Comparison of ENCODE assay signal across 10 cellular contexts in genomic region chr12:120132863-120133385, GRCh38. TPM values are rescaled to one million over a fixed set of nuclear protein-coding genes. Genes with fewer than 3 reads are reported as not detected.
DNase-seq lines count a peak whose midpoint lies in the region; ATAC-seq and TF ChIP-seq lines count a peak whose summit lies in the region.
"Had no signal": no experiment of that assay in that cellular context is flagged by ENCODE, and none has a peak within 500 bp of the region (broad histone marks: within the 10 kb centered on the region; RNA-seq: fewer than 3 reads in every experiment).

No MANE protein-coding gene starts in this region.

- no peaks in the 10 kb centered on the region for H3K27me3 ChIP-seq in esophagus muscularis mucosa
- H3K27me3 ChIP-seq in smooth muscle cell (ENCODE audit: low read depth), result no peaks in the 10 kb centered on the region
- H3K27me3 ChIP-seq in psoas muscle (ENCODE audit: insufficient read depth in 3 of 3, low read length in 2 of 3), result no peaks in the 10 kb centered on the region
- H3K27me3 ChIP-seq: pancreas had no signal

- intact Hi-C loops in esophagus muscularis mucosa (cut with DNase I), result no loop called here
- intact Hi-C loops in psoas muscle (cut with DNase I), result no loop called here
- intact Hi-C loops in CD14-positive monocyte (cut with micrococcal nuclease), result no loop called here

- WGBS in esophagus muscularis mucosa, result 93% methylated on average over 5 of the region's 6 CpGs
- WGBS in smooth muscle cell (ENCODE audit: low lambda C conversion rate), result 98% methylated on average over 6 of the region's 6 CpGs
- 64 to 74% (median 73%) methylated on average over 6 of the region's 6 CpGs for WGBS in psoas muscle, 3 donors

- no peak overlapping the region for H3K4me2 ChIP-seq in smooth muscle cell

- H3K9me3 Mint-ChIP-seq in activated T-helper 17 cell treated with anti-CD3 and anti-CD28 coated beads, Interleukin-2, amount 50 U/mL, for 72 hours, result no peaks in the 10 kb centered on the region
- H3K9me3 Mint-ChIP-seq in CD14-positive monocyte, result no peaks in the 10 kb centered on the region

- H3K9me3 ChIP-seq in esophagus muscularis mucosa (no peaks in the 10 kb centered on the region), smooth muscle cell (replicated peaks; ENCODE audit: low read depth) (no peaks in the 10 kb centered on the region), psoas muscle (no peaks in the 10 kb centered on the region)
- H3K9me3 ChIP-seq: pancreas had no signal

- no peak for TF ChIP-seq POLR2A in esophagus muscularis mucosa (IDR thresholded peaks at IDR 0.05; ENCODE audit: low read depth)

- H3K79me2 ChIP-seq in smooth muscle cell (ENCODE audit: low read depth), result no peaks in the 10 kb centered on the region

- H3K4me3 ChIP-seq in esophagus muscularis mucosa, result no peak overlapping the region
- H3K4me3 ChIP-seq in smooth muscle cell, result no peak overlapping the region
- no peak overlapping the region for H3K4me3 ChIP-seq in psoas muscle
- H3K4me3 ChIP-seq: pancreas had no signal

- no peaks in the 10 kb centered on the region for H3K4me1 Mint-ChIP-seq in activated T-helper 17 cell treated with anti-CD3 and anti-CD28 coated beads, Interleukin-2, amount 50 U/mL, for 72 hours
- peaks cover under 1% of the 10 kb centered on the region for H3K4me1 Mint-ChIP-seq in CD14-positive monocyte

- peak overlapping the region; percentile 29 for H3K27ac Mint-ChIP-seq in activated T-helper 17 cell treated with anti-CD3 and anti-CD28 coated beads, Interleukin-2, amount 50 U/mL, for 72 hours
- H3K27ac Mint-ChIP-seq in CD14-positive monocyte, result no peak overlapping the region

- H3F3A ChIP-seq in smooth muscle cell (ENCODE audit: low read depth), result no peaks in the 10 kb centered on the region

- H3K4me3 Mint-ChIP-seq in activated T-helper 17 cell treated with anti-CD3 and anti-CD28 coated beads, Interleukin-2, amount 50 U/mL, for 72 hours, result no peak overlapping the region
- no peak overlapping the region for H3K4me3 Mint-ChIP-seq in CD14-positive monocyte

- H3K27ac ChIP-seq in esophagus muscularis mucosa (replicated peaks in 1 of 4), result no peak overlapping the region
- H3K27ac ChIP-seq in smooth muscle cell (ENCODE audit: low read depth), result no peak overlapping the region
- H3K27ac ChIP-seq in psoas muscle, result no peak overlapping the region
- H3K27ac ChIP-seq: pancreas had no signal

- no peak overlapping the region for H3K9ac ChIP-seq in smooth muscle cell (ENCODE audit: low read depth)

- H4K20me1 ChIP-seq in smooth muscle cell (ENCODE audit: low read depth), result peaks cover 10% of the 10 kb centered on the region

- no peak for TF ChIP-seq EP300 in esophagus muscularis mucosa (IDR thresholded peaks at IDR 0.05)

- H2AFZ ChIP-seq in smooth muscle cell (ENCODE audit: low read depth), result no peak overlapping the region

- TF ChIP-seq CTCF in esophagus muscularis mucosa (IDR thresholded peaks at IDR 0.05), result no peak
- TF ChIP-seq CTCF in smooth muscle cell (IDR thresholded peaks at IDR 0.05; ENCODE audit: borderline replicate concordance, insufficient read depth, poor library complexity, severe bottlenecking), result no peak
- TF ChIP-seq CTCF in psoas muscle (IDR thresholded peaks at IDR 0.05), result no peak
- no peak for TF ChIP-seq CTCF in CD14-positive monocyte (IDR thresholded peaks at IDR 0.05)

- DNase-seq in esophagus muscularis mucosa (ENCODE audit: extremely low spot score) (no peak), smooth muscle cell (lab: John Stamatoyannopoulos, UW; ENCODE audit: unreplicated experiment) (no peak), psoas muscle (no peak), CD14-positive monocyte (ENCODE audit: low spot score) (no peak)
- DNase-seq: OCI-M1 had no signal

- ATAC-seq in GM18502 (IDR thresholded peaks at IDR 0.05; ENCODE audit: poor library complexity, unreplicated experiment) (peak; percentile 89), GM19467 (IDR thresholded peaks at IDR 0.05; ENCODE audit: unreplicated experiment) (peak; percentile 85), HG03060 (IDR thresholded peaks at IDR 0.05; ENCODE audit: low read depth, unreplicated experiment) (peak; percentile 91), psoas muscle (no peak)
- no peak for ATAC-seq in activated T-helper 17 cell treated with anti-CD3 and anti-CD28 coated beads, Interleukin-2, amount 50 U/mL, for 72 hours (replicated peaks)
- ATAC-seq: pancreas had no signal

- peaks cover 99% of the 10 kb centered on the region for H3K36me3 Mint-ChIP-seq in activated T-helper 17 cell treated with anti-CD3 and anti-CD28 coated beads, Interleukin-2, amount 50 U/mL, for 72 hours (ENCODE audit: low read depth)
- H3K36me3 Mint-ChIP-seq in CD14-positive monocyte, result peaks cover 95 to 99% of the 10 kb centered on the region in 2 donors

- no peaks in the 10 kb centered on the region for H3K27me3 Mint-ChIP-seq in activated T-helper 17 cell treated with anti-CD3 and anti-CD28 coated beads, Interleukin-2, amount 50 U/mL, for 72 hours
- H3K27me3 Mint-ChIP-seq in CD14-positive monocyte (ENCODE audit: low read depth in 3 of 3), result peaks cover 0 to 4% (median 0%) of the 10 kb centered on the region in 3 donors

- H3K4me1 ChIP-seq in esophagus muscularis mucosa, result peaks cover 0 to 4% (median 0%) of the 10 kb centered on the region in 4 donors
- H3K4me1 ChIP-seq in smooth muscle cell (ENCODE audit: low read depth), result no peaks in the 10 kb centered on the region
- no peaks in the 10 kb centered on the region for H3K4me1 ChIP-seq in psoas muscle
- H3K4me1 ChIP-seq: pancreas had no signal

- H3K36me3 ChIP-seq in esophagus muscularis mucosa (peaks cover 94 to 100% (median 100%) of the 10 kb centered on the region in 4 donors), smooth muscle cell (ENCODE audit: low read depth) (peaks cover 10% of the 10 kb centered on the region), psoas muscle (ENCODE audit: insufficient read depth in 1 of 2, low read depth in 1 of 2) (peaks cover 28 to 100% of the 10 kb centered on the region in 2 donors)

RNA-seq across cellular contexts. Expression of gene RAB35, which starts 16.4 kb away (rescaled TPM):
- total RNA-seq in activated T-helper 17 cell treated with anti-CD3 and anti-CD28 coated beads, Interleukin-2, amount 50 U/mL, for 72 hours, result 10 to 100 TPM; 43.8 to 76.4 TPM
- 10 to 100 TPM; 18.7 to 45.9 (median 38.3) TPM for total RNA-seq in esophagus muscularis mucosa
- total RNA-seq in smooth muscle cell, result 17.9 and 19.3 TPM in 2 replicates
- polyA plus RNA-seq in smooth muscle cell, result 19.1 and 21.9 TPM in 2 replicates
- total RNA-seq in psoas muscle, result 10 to 100 TPM; 24.0 to 38.7 (median 35.6) TPM
- polyA plus RNA-seq in psoas muscle, result 10 to 100 TPM; 18.9 to 33.2 (median 31.1) TPM
- polyA plus RNA-seq in CD14-positive monocyte, result 10 to 100 TPM; 20.4 to 21.6 TPM

Comparison
In these comparisons a context has a peak if more than half of its experiments do, and no peak if none do; other contexts are left out.
1. ATAC-seq: peak in GM18502 (single experiment), GM19467 (single experiment) and HG03060 (single experiment); none in activated T-helper 17 cell treated with anti-CD3 and anti-CD28 coated beads, Interleukin-2, amount 50 U/mL, for 72 hours (single experiment) and psoas muscle (0 of 4).